23 cellular contexts compared by ENCODE assay signal in genomic region chrX:44264936-44265335, GRCh38.
"Had no signal": no experiment of that assay in that cellular context is flagged by ENCODE, and none has a peak within 500 bp of the region (broad histone marks: within the 10 kb centered on the region; RNA-seq: fewer than 3 reads in every experiment).

No MANE protein-coding gene starts in this region.

- H3K27ac ChIP-seq: epithelial cell of prostate, gastroesophageal sphincter, sigmoid colon, thoracic aorta, vagina had no signal

- H3K27me3 Mint-ChIP-seq: type B pancreatic cell had no signal

- H3K9me3 Mint-ChIP-seq: stimulated activated naive B cell treated with anti-CD40 and anti-IgM and Interleukin-4, amounts not matched to agents 10 μg/mL and 1 μg/mL and 100 μg/mL, for 72 hours; type B pancreatic cell had no signal

- H3K4me3 Mint-ChIP-seq: neural crest cell; stimulated activated naive B cell treated with anti-CD40 and anti-IgM and Interleukin-4, amounts not matched to agents 10 μg/mL and 1 μg/mL and 100 μg/mL, for 72 hours; type B pancreatic cell had no signal

- ATAC-seq: gastroesophageal sphincter, left cardiac atrium had no signal

- H3K9me3 ChIP-seq: gastroesophageal sphincter, sigmoid colon, thoracic aorta, vagina had no signal

- H3K27ac Mint-ChIP-seq: activated naive CD4-positive, alpha-beta T cell treated with anti-CD3 and anti-CD28 coated beads, Interleukin-2, amount 50 U/mL, for 72 hours; activated T-cell treated with anti-CD3 and anti-CD28 coated beads, Interleukin-2, amount 50 U/mL, for 72 hours; stimulated activated naive B cell treated with anti-CD40 and anti-IgM and Interleukin-4, amounts not matched to agents 10 μg/mL and 1 μg/mL and 100 μg/mL, for 72 hours; type B pancreatic cell had no signal

- H3K27me3 ChIP-seq: gastroesophageal sphincter, sigmoid colon, vagina had no signal

- H3K4me2 ChIP-seq: smooth muscle cell had no signal

- DNase-seq: activated CD4-positive, alpha-beta T cell treated with anti-CD3 and anti-CD28 coated beads for 1 hour; activated CD4-positive, alpha-beta T cell treated with anti-CD3 and anti-CD28 coated beads, Interleukin-2, amount 50 U/mL, for 4 hours; activated effector memory CD4-positive, alpha-beta T cell treated with Interleukin-2 at 50 U/mL for 16 hours; activated T-cell treated with anti-CD3 and anti-CD28 coated beads, Interleukin-2, amount 50 U/mL, for 72 hours; amygdala; head of caudate nucleus; hypothalamus; islet precursor cell; left cardiac atrium; midbrain; retina; sigmoid colon; stimulated activated CD4-positive, alpha-beta T cell treated with anti-CD3 and anti-CD28 coated beads, Interleukin-15, amount 100 ng/mL, for 24 hours; stimulated activated naive B cell treated with anti-CD40 and anti-IgM and Interleukin-4, amounts not matched to agents 10 μg/mL and 1 μg/mL and 100 μg/mL, for 72 hours; T-helper 9 cell had no signal

- H3K36me3 Mint-ChIP-seq: stimulated activated naive B cell treated with anti-CD40 and anti-IgM and Interleukin-4, amounts not matched to agents 10 μg/mL and 1 μg/mL and 100 μg/mL, for 72 hours; type B pancreatic cell had no signal

- H3K36me3 ChIP-seq: gastroesophageal sphincter, sigmoid colon, thoracic aorta, vagina had no signal

- H3K4me3 ChIP-seq: gastroesophageal sphincter, sigmoid colon, smooth muscle cell, thoracic aorta, vagina had no signal

- H3K4me1 ChIP-seq: gastroesophageal sphincter, vagina had no signal
